In genomic region chr1:44029911-44030605, GRCh38 we compare ENCODE assay signal across 8 cellular contexts. TPM values are rescaled to one million over a fixed set of nuclear protein-coding genes. Genes with fewer than 3 reads are reported as not detected.
DNase-seq lines count a peak whose midpoint lies in the region; ATAC-seq and TF ChIP-seq lines count a peak whose summit lies in the region.

No MANE protein-coding gene starts in this region.

- no peaks in the 10 kb centered on the region; the same call in 1 of the 2 replicates for H3F3A ChIP-seq in DOHH2 (ENCODE audit: control insufficient read depth, insufficient read depth)

- H3K4me1 Mint-ChIP-seq in activated T-helper 17 cell treated with anti-CD3 and anti-CD28 coated beads, Interleukin-2, amount 50 U/mL, for 72 hours = peaks cover 24% of the 10 kb centered on the region
- peaks cover 51% of the 10 kb centered on the region for H3K4me1 Mint-ChIP-seq in nephron progenitor cell

- no peaks in the 10 kb centered on the region for H3K9me3 Mint-ChIP-seq in activated T-helper 17 cell treated with anti-CD3 and anti-CD28 coated beads, Interleukin-2, amount 50 U/mL, for 72 hours
- H3K9me3 Mint-ChIP-seq in nephron progenitor cell = no peaks in the 10 kb centered on the region

- no peaks in the 10 kb centered on the region for H3K79me2 ChIP-seq in DOHH2 (ENCODE audit: control insufficient read depth, low read length)

- peak overlapping the region; percentile 99 for H3K4me2 ChIP-seq in DOHH2 (ENCODE audit: low read length)

- peak; percentile 86 for DNase-seq in KG1 (lab: John Stamatoyannopoulos, UW)
- DNase-seq in RPMI8226 = peak; percentile 98
- peak; percentile 87 for DNase-seq in fibroblast of the aortic adventitia (ENCODE audit: low read depth)
- peak; percentile 89 for DNase-seq in nephron progenitor cell
- DNase-seq in stimulated activated naive CD8-positive, alpha-beta T cell treated with anti-CD3 and anti-CD28 coated beads, Interleukin-15, Interleukin-2, amounts not matched to agents 100 U/mL and 50 U/mL, for 24 hours = peak; percentile 90

- H3K27ac ChIP-seq in DOHH2 (ENCODE audit: low read depth, low read length) = peak overlapping the region; percentile 55

- ATAC-seq in GM21737 (IDR thresholded peaks at IDR 0.05; ENCODE audit: unreplicated experiment) = peak; percentile 82
- ATAC-seq in activated T-helper 17 cell treated with anti-CD3 and anti-CD28 coated beads, Interleukin-2, amount 50 U/mL, for 72 hours (replicated peaks) = peak; percentile 91
- peak; percentile 83 for ATAC-seq in stimulated activated naive CD8-positive, alpha-beta T cell treated with anti-CD3 and anti-CD28 coated beads, Interleukin-15, Interleukin-2, amounts not matched to agents 100 U/mL and 50 U/mL, for 24 hours

- H3K4me3 ChIP-seq in DOHH2 (ENCODE audit: low read length) (peak overlapping the region; percentile 80), fibroblast of the aortic adventitia (ENCODE audit: low read depth, low read length) (peak overlapping the region; percentile 83)

- H3K9me3 ChIP-seq in DOHH2 (ENCODE audit: control insufficient read depth, insufficient read depth, low read length) = no peaks in the 10 kb centered on the region

- peak overlapping the region; percentile 91 for H3K27ac Mint-ChIP-seq in activated T-helper 17 cell treated with anti-CD3 and anti-CD28 coated beads, Interleukin-2, amount 50 U/mL, for 72 hours
- H3K27ac Mint-ChIP-seq in nephron progenitor cell = peak overlapping the region; percentile 83

- H3K4me3 Mint-ChIP-seq in activated T-helper 17 cell treated with anti-CD3 and anti-CD28 coated beads, Interleukin-2, amount 50 U/mL, for 72 hours = peak overlapping the region; percentile 92
- H3K4me3 Mint-ChIP-seq in nephron progenitor cell = peak overlapping the region; percentile 91

- no peaks in the 10 kb centered on the region for H3K36me3 ChIP-seq in DOHH2 (ENCODE audit: control insufficient read depth, low read length)

- no peaks in the 10 kb centered on the region for H3K27me3 Mint-ChIP-seq in activated T-helper 17 cell treated with anti-CD3 and anti-CD28 coated beads, Interleukin-2, amount 50 U/mL, for 72 hours
- peaks cover 8% of the 10 kb centered on the region for H3K27me3 Mint-ChIP-seq in nephron progenitor cell (ENCODE audit: low read depth, poor library complexity)

- H3K9me2 ChIP-seq in DOHH2 (replicated peaks; ENCODE audit: control insufficient read depth, low read length) = no peaks in the 10 kb centered on the region

- TF ChIP-seq CTCF in DOHH2 (IDR thresholded peaks at IDR 0.05; ENCODE audit: low read depth, low read length, poor library complexity, severe bottlenecking) = no peak
- no peak for TF ChIP-seq CTCF in fibroblast of the aortic adventitia (IDR thresholded peaks at IDR 0.05; ENCODE audit: insufficient read depth, low read length)
- no peak for TF ChIP-seq CTCF in nephron progenitor cell (IDR thresholded peaks at IDR 0.05)

- H4K20me1 ChIP-seq in DOHH2 (ENCODE audit: control insufficient read depth, insufficient read depth, low read depth, low read length) = no peaks in the 10 kb centered on the region

- peaks cover 17% of the 10 kb centered on the region for H3K27me3 ChIP-seq in DOHH2 (ENCODE audit: control insufficient read depth, low read length)

- no peaks in the 10 kb centered on the region for H3K36me3 Mint-ChIP-seq in activated T-helper 17 cell treated with anti-CD3 and anti-CD28 coated beads, Interleukin-2, amount 50 U/mL, for 72 hours (ENCODE audit: low read depth)
- peaks cover 6% of the 10 kb centered on the region for H3K36me3 Mint-ChIP-seq in nephron progenitor cell (ENCODE audit: low read depth)

- H3K4me1 ChIP-seq in DOHH2 (ENCODE audit: control insufficient read depth, low read length) = peaks cover 28% of the 10 kb centered on the region

RNA-seq across cellular contexts. Expression of gene SLC6A9, which starts 1.2 kb away (rescaled TPM):
- total RNA-seq in activated T-helper 17 cell treated with anti-CD3 and anti-CD28 coated beads, Interleukin-2, amount 50 U/mL, for 72 hours = 1 to 10 TPM in 1 of 2 donors, under 1 TPM in 1; 0.87 to 2.8 TPM
- 6.8 and 25.9 TPM in 2 replicates for total RNA-seq in fibroblast of the aortic adventitia (ENCODE audit: low replicate concordance)

RNA-seq across cellular contexts. Expression of gene CCDC24, which starts 38.7 kb away (rescaled TPM):
- total RNA-seq in activated T-helper 17 cell treated with anti-CD3 and anti-CD28 coated beads, Interleukin-2, amount 50 U/mL, for 72 hours = 1 to 10 TPM in 1 of 2 donors, under 1 TPM in 1; 0.95 to 2.6 TPM
- total RNA-seq in fibroblast of the aortic adventitia (ENCODE audit: low replicate concordance) = 2.6 TPM in 2 replicates

RNA-seq across cellular contexts. Expression of gene B4GALT2, which starts 51.0 kb away (rescaled TPM):
- total RNA-seq in activated T-helper 17 cell treated with anti-CD3 and anti-CD28 coated beads, Interleukin-2, amount 50 U/mL, for 72 hours = 10 to 100 TPM; 18.5 to 34.4 TPM
- total RNA-seq in fibroblast of the aortic adventitia (ENCODE audit: low replicate concordance) = 19.7 and 99.1 TPM in 2 replicates

RNA-seq across cellular contexts. Expression of gene ATP6V0B, which starts 55.3 kb away (rescaled TPM):
- 100 to 1,000 TPM in 1 of 2 donors, 10 to 100 TPM in 1; 80.1 to 183 TPM for total RNA-seq in activated T-helper 17 cell treated with anti-CD3 and anti-CD28 coated beads, Interleukin-2, amount 50 U/mL, for 72 hours
- total RNA-seq in fibroblast of the aortic adventitia (ENCODE audit: low replicate concordance) = 47.3 and 53.1 TPM in 2 replicates

Comparison
In these comparisons a context has a peak if more than half of its experiments do, and no peak if none do; other contexts are left out.
1. Peak in every context shown above with its lines: DNase-seq, ATAC-seq, H3K4me3 ChIP-seq and H3K27ac ChIP-seq.